ENCODE assay signal across 8 cellular contexts in genomic region chr20:49668181-49668877, GRCh38. TPM values are rescaled to one million over a fixed set of nuclear protein-coding genes. Genes with fewer than 3 reads are reported as not detected.
A peak's percentile ranks its signal among the peaks of the same experiment; 100 is the strongest.
DNase-seq lines count a peak whose midpoint lies in the region; ATAC-seq and TF ChIP-seq lines count a peak whose summit lies in the region.

No MANE protein-coding gene starts in this region.

- no TSS peak for BruUV-seq in Panc1 (replicated peaks; lab: Mats Ljungman, UMichigan)

- intact Hi-C loops in Panc1 (cut with micrococcal nuclease; ENCODE audit: unreplicated experiment): no loop called here

- H3K9me3 ChIP-seq in Panc1 (ENCODE audit: control insufficient read depth, insufficient read depth, low read depth, low read length): no peaks in the 10 kb centered on the region

- H3K4me3 Mint-ChIP-seq in neural crest cell: no peak overlapping the region

- no peak overlapping the region for H3K27ac ChIP-seq in Panc1 (ENCODE audit: low read length)

- H3K27ac Mint-ChIP-seq in neural crest cell (ENCODE audit: unreplicated experiment): peak overlapping the region; percentile 4

- H3K4me1 ChIP-seq in Panc1 (ENCODE audit: control insufficient read depth, insufficient read depth, low read length): peaks cover 21% of the 10 kb centered on the region

- H3K36me3 Mint-ChIP-seq in neural crest cell (ENCODE audit: low read depth): no peaks in the 10 kb centered on the region

- H3K27me3 ChIP-seq in Panc1 (ENCODE audit: control insufficient read depth, insufficient read depth, low read length): no peaks in the 10 kb centered on the region

- CTCF ChIA-PET in Panc1 (lab: Charles Lee): interaction anchor here (0.5 kb wide), 1 partner anchor 116 kb away, joined by 4 read pairs; no protein-coding TSS in a partner anchor

- POLR2A ChIA-PET in Panc1 (lab: Charles Lee): no interaction called here

- TF ChIP-seq CTCF in Panc1 (IDR thresholded peaks at IDR 0.05) (no peak), neural crest cell (conservative IDR thresholded peaks at IDR 0.05) (no peak)

- in situ Hi-C loops in Panc1 (cut with HindIII; ENCODE audit: low pct_unique_long_range_greater_than_20kb, low sequenced_read_pairs): no loop called here

- peaks cover 51% of the 10 kb centered on the region for H3K4me1 Mint-ChIP-seq in neural crest cell

- DNase-seq in Panc1 (ENCODE audit: low read depth, low spot score) (no peak), neural crest cell (ENCODE audit: low read depth, low spot score) (no peak), GF-D8 (lab: John Stamatoyannopoulos, UW) (no peak), NCI-H187 treated with DMSO at 0.1 percent for 48 hours (lab: John Stamatoyannopoulos, UW) (no peak), AG08395 (ENCODE audit: low spot score) (no peak)
- DNase-seq in activated naive CD4-positive, alpha-beta T cell treated with Interleukin-2 at 50 U/mL for 16 hours: peak; percentile 83

- H3K4me3 ChIP-seq in Panc1 (ENCODE audit: low read depth in 2 of 2, low read length in 2 of 2): no peak overlapping the region

- ATAC-seq in GM18498 (IDR thresholded peaks at IDR 0.05; ENCODE audit: unreplicated experiment) (peak; percentile 58), HG02678 (IDR thresholded peaks at IDR 0.05; ENCODE audit: unreplicated experiment) (peak; percentile 67), Panc1 (0 out of 2 replicates have a peak, but pooled peaks have one; percentile 36)

- no peaks in the 10 kb centered on the region for H3K9me3 Mint-ChIP-seq in neural crest cell

- no peaks in the 10 kb centered on the region for H3K27me3 Mint-ChIP-seq in neural crest cell (ENCODE audit: low read depth)

- H3K36me3 ChIP-seq in Panc1 (ENCODE audit: control insufficient read depth, insufficient read depth, low read length): no peaks in the 10 kb centered on the region

RNA-seq across cellular contexts. Expression of gene B4GALT5, which starts 45.3 kb away (rescaled TPM):
- total RNA-seq in Panc1 (2021; ENCODE audit: unreplicated experiment) (40.0 TPM), neural crest cell (48.9 and 49.0 TPM in 2 replicates)
- 29.8 TPM for polyA plus RNA-seq in Panc1 (2012; ENCODE audit: insufficient read length)
